Comparison of ENCODE assay signal across 8 cellular contexts in genomic region chr5:157267766-157268480, GRCh38. TPM values are rescaled to one million over a fixed set of nuclear protein-coding genes. Genes with fewer than 3 reads are reported as not detected.
DNase-seq lines count a peak whose midpoint lies in the region; ATAC-seq and TF ChIP-seq lines count a peak whose summit lies in the region.

No MANE protein-coding gene starts in this region.

- no peak overlapping the region for H2AFZ ChIP-seq in hepatocyte

- no peak for ATAC-seq in activated CD4-positive, alpha-beta T cell treated with anti-CD3 and anti-CD28 coated beads for 36 hours
- ATAC-seq in activated CD8-positive, alpha-beta T cell treated with anti-CD3 and anti-CD28 coated beads, Interleukin-2, amount 10 ng/mL, durations not matched to agents 7 days and 5 days, result no peak

- DNase-seq in activated CD4-positive, alpha-beta T cell treated with anti-CD3 and anti-CD28 coated beads for 36 hours, result no peak
- DNase-seq in activated CD4-positive, alpha-beta T cell treated with anti-CD3 and anti-CD28 coated beads for 1 hour, result no peak
- DNase-seq in activated CD8-positive, alpha-beta T cell treated with anti-CD3 and anti-CD28 coated beads, Interleukin-2, amount 10 ng/mL, durations not matched to agents 7 days and 5 days, result no peak
- DNase-seq in hepatocyte (ENCODE audit: low spot score), result no peak
- DNase-seq in stomach, result no peak
- DNase-seq in CD1c-positive myeloid dendritic cell (ENCODE audit: extremely low spot score), result no peak
- DNase-seq in GM19240 (ENCODE audit: insufficient read length, low spot score), result no peak
- DNase-seq in posterior vena cava (ENCODE audit: low spot score), result no peak

- no peak for TF ChIP-seq CTCF in hepatocyte (IDR thresholded peaks at IDR 0.05; ENCODE audit: poor library complexity)
- peak in 1 of 7 experiments; percentile 5 for TF ChIP-seq CTCF in stomach (IDR thresholded peaks at IDR 0.05)

- no peaks in the 10 kb centered on the region for H3K9me3 Mint-ChIP-seq in activated CD4-positive, alpha-beta T cell treated with anti-CD3 and anti-CD28 coated beads for 36 hours (ENCODE audit: low read depth)
- no peaks in the 10 kb centered on the region for H3K9me3 Mint-ChIP-seq in activated CD8-positive, alpha-beta T cell treated with anti-CD3 and anti-CD28 coated beads, Interleukin-2, amount 10 ng/mL, durations not matched to agents 7 days and 5 days (ENCODE audit: insufficient read depth)

- no peaks in the 10 kb centered on the region for H3K27me3 ChIP-seq in hepatocyte
- H3K27me3 ChIP-seq in stomach, result peaks cover 0 to 8% (median 0%) of the 10 kb centered on the region in 3 donors

- H3K36me3 ChIP-seq in hepatocyte (replicated peaks; ENCODE audit: insufficient read depth, low read depth) (no peaks in the 10 kb centered on the region), stomach (no peaks in the 10 kb centered on the region)

- H3K27ac ChIP-seq in hepatocyte (no peak overlapping the region), stomach (peak overlapping the region in 4 of 5 donors; percentile 2 to 87 (median 83))

- H3K79me2 ChIP-seq in hepatocyte, result peaks cover 24% of the 10 kb centered on the region

- CTCF ChIA-PET in activated CD4-positive, alpha-beta T cell treated with anti-CD3 and anti-CD28 coated beads for 36 hours (lab: Charles Lee), result interaction anchor here (0.6 to 4.5 kb wide), 12 partner anchors 9 to 125 kb away, joined by 3 to 33 read pairs (median 5); partner anchors contain the start of genes ITK and MED7
- CTCF ChIA-PET in activated CD8-positive, alpha-beta T cell treated with anti-CD3 and anti-CD28 coated beads, Interleukin-2, amount 10 ng/mL, durations not matched to agents 7 days and 5 days (lab: Charles Lee), result interaction anchor here (0.6 to 4.2 kb wide), 22 partner anchors 9 to 118 kb away, joined by 3 to 37 read pairs (median 3); partner anchors contain the start of gene ITK

- H4K20me1 ChIP-seq in hepatocyte (ENCODE audit: insufficient read depth, poor library complexity, severe bottlenecking), result no peaks in the 10 kb centered on the region

- peaks cover 78% of the 10 kb centered on the region for H3K4me1 Mint-ChIP-seq in activated CD4-positive, alpha-beta T cell treated with anti-CD3 and anti-CD28 coated beads for 36 hours
- peaks cover 72% of the 10 kb centered on the region for H3K4me1 Mint-ChIP-seq in activated CD8-positive, alpha-beta T cell treated with anti-CD3 and anti-CD28 coated beads, Interleukin-2, amount 10 ng/mL, durations not matched to agents 7 days and 5 days (ENCODE audit: low read depth)

- H3K4me1 ChIP-seq in hepatocyte (ENCODE audit: insufficient read depth) (peaks cover 11% of the 10 kb centered on the region), stomach (peaks cover 9 to 44% (median 28%) of the 10 kb centered on the region in 4 donors)

- intact Hi-C loops in activated CD4-positive, alpha-beta T cell treated with anti-CD3 and anti-CD28 coated beads for 36 hours (cut with DNase I, micrococcal nuclease), result loop anchor here (2.0 to 5.0 kb wide), 3 partner anchors 44 to 83 kb away; no protein-coding TSS in a partner anchor
- intact Hi-C loops in stomach (cut with DNase I; ENCODE audit: low total_unique reads) (no loop called here), posterior vena cava (cut with DNase I) (no loop called here)

- POLR2A ChIA-PET in activated CD4-positive, alpha-beta T cell treated with anti-CD3 and anti-CD28 coated beads for 36 hours (lab: Charles Lee), result interaction anchor here (0.6 kb wide), 1 partner anchor 81 kb away, joined by 5 read pairs; no protein-coding TSS in a partner anchor
- POLR2A ChIA-PET in activated CD8-positive, alpha-beta T cell treated with anti-CD3 and anti-CD28 coated beads, Interleukin-2, amount 10 ng/mL, durations not matched to agents 7 days and 5 days (lab: Charles Lee), result interaction anchor here (0.5 to 2.6 kb wide), 12 partner anchors 12 to 161 kb away, joined by 3 to 14 read pairs (median 4); partner anchors contain the start of genes HAVCR2, ITK and MED7

- no peaks in the 10 kb centered on the region for H3K9me2 ChIP-seq in hepatocyte (replicated peaks; ENCODE audit: insufficient read depth)

- H3K4me2 ChIP-seq in hepatocyte, result peak overlapping the region; percentile 84

- TF ChIP-seq EP300 in stomach (IDR thresholded peaks at IDR 0.05), result no peak

- H3K9me3 ChIP-seq in hepatocyte (ENCODE audit: low read depth) (no peaks in the 10 kb centered on the region), stomach (no peaks in the 10 kb centered on the region)

- peak overlapping the region; percentile 90 for H3K27ac Mint-ChIP-seq in activated CD4-positive, alpha-beta T cell treated with anti-CD3 and anti-CD28 coated beads for 36 hours
- H3K27ac Mint-ChIP-seq in activated CD8-positive, alpha-beta T cell treated with anti-CD3 and anti-CD28 coated beads, Interleukin-2, amount 10 ng/mL, durations not matched to agents 7 days and 5 days, result peak overlapping the region; percentile 95

- peak overlapping the region; percentile 96 for H3K4me3 Mint-ChIP-seq in activated CD4-positive, alpha-beta T cell treated with anti-CD3 and anti-CD28 coated beads for 36 hours
- H3K4me3 Mint-ChIP-seq in activated CD8-positive, alpha-beta T cell treated with anti-CD3 and anti-CD28 coated beads, Interleukin-2, amount 10 ng/mL, durations not matched to agents 7 days and 5 days, result peak overlapping the region; percentile 79

- no peak for TF ChIP-seq POLR2A in stomach (IDR thresholded peaks at IDR 0.05)

- H3K36me3 Mint-ChIP-seq in activated CD4-positive, alpha-beta T cell treated with anti-CD3 and anti-CD28 coated beads for 36 hours (ENCODE audit: low read depth), result peaks cover 53% of the 10 kb centered on the region
- H3K36me3 Mint-ChIP-seq in activated CD8-positive, alpha-beta T cell treated with anti-CD3 and anti-CD28 coated beads, Interleukin-2, amount 10 ng/mL, durations not matched to agents 7 days and 5 days (ENCODE audit: low read depth), result peaks cover 64% of the 10 kb centered on the region

- H3K27me3 Mint-ChIP-seq in activated CD4-positive, alpha-beta T cell treated with anti-CD3 and anti-CD28 coated beads for 36 hours, result no peaks in the 10 kb centered on the region
- no peaks in the 10 kb centered on the region for H3K27me3 Mint-ChIP-seq in activated CD8-positive, alpha-beta T cell treated with anti-CD3 and anti-CD28 coated beads, Interleukin-2, amount 10 ng/mL, durations not matched to agents 7 days and 5 days (ENCODE audit: low read depth)

- no peak overlapping the region for H3K4me3 ChIP-seq in hepatocyte
- H3K4me3 ChIP-seq in stomach, result peak overlapping the region in 2 of 4 donors; percentile 81 to 97

- 89% methylated on average over 8 of the region's 8 CpGs for WGBS in hepatocyte (ENCODE audit: low lambda C conversion rate, missing lambda C conversion rate)
- 57 to 64% (median 57%) methylated on average over 8 of the region's 8 CpGs for WGBS in stomach, 5 donors

RNA-seq across cellular contexts. Expression of gene CYFIP2, which starts 2.0 kb away (rescaled TPM):
- total RNA-seq in activated CD4-positive, alpha-beta T cell treated with anti-CD3 and anti-CD28 coated beads for 36 hours, result 100 to 1,000 TPM; 277 to 526 TPM
- total RNA-seq in activated CD8-positive, alpha-beta T cell treated with anti-CD3 and anti-CD28 coated beads, Interleukin-2, amount 10 ng/mL, durations not matched to agents 7 days and 5 days, result 100 to 1,000 TPM; 512 to 516 TPM
- total RNA-seq in hepatocyte (24.8 and 44.9 TPM in 2 replicates), stomach (100 to 1,000 TPM in 2 of 5 donors, 10 to 100 TPM in 3; 19.0 to 162 (median 32.2) TPM), posterior vena cava (100 to 1,000 TPM in 1 of 2 donors, 10 to 100 TPM in 1; 96.6 to 109 TPM)
- polyA plus RNA-seq in hepatocyte (24.2 and 30.2 TPM in 2 replicates), stomach (10 to 100 TPM; 14.8 to 27.9 (median 19.1) TPM)

Comparison
In these comparisons a context has a peak if more than half of its experiments do, and no peak if none do; other contexts are left out.
1. intact Hi-C loops: an anchor here in activated CD4-positive, alpha-beta T cell treated with anti-CD3 and anti-CD28 coated beads for 36 hours (2.0 to 5.0 kb wide); none called in stomach and posterior vena cava.